ENCODE assay signal across 10 cellular contexts in the genomic region with DNA sequence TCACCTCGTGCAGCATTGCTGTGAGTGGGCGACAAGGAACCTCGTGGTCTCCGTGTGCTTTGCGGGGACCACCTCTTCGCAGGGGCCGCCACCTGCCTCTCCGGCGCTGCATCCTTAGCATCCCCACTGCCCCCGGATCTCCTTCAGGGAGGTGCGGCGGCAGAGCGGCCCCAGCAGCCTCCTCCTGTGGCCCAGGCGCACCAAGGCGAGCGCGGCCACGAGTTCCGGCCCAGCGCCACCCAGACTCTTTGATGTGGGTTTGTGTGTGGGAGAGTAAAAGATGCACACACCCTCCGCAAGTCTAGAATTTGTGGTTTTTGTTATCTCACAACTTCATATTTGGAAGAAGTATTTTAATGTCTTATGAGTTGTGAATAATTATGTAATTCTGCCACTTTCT.
A peak's percentile ranks its signal among the peaks of the same experiment; 100 is the strongest.
DNase-seq lines count a peak whose midpoint lies in the region; ATAC-seq and TF ChIP-seq lines count a peak whose summit lies in the region.
"Had no signal": no experiment of that assay in that cellular context is flagged by ENCODE, and none has a peak within 500 bp of the region (broad histone marks: within the 10 kb centered on the region; RNA-seq: fewer than 3 reads in every experiment).

No MANE protein-coding gene starts in this region.

- no peak for TF ChIP-seq EP300 in sigmoid colon (IDR thresholded peaks at IDR 0.05)

- H3K4me1 ChIP-seq in Loucy (ENCODE audit: insufficient read depth, low read length, poor library complexity, severe bottlenecking) (peaks cover 16% of the 10 kb centered on the region), sigmoid colon (no peaks in the 10 kb centered on the region)

- H3K4me1 Mint-ChIP-seq in central memory CD8-positive, alpha-beta T cell: peaks cover 29% of the 10 kb centered on the region

- no peak for TF ChIP-seq POLR2A in sigmoid colon (IDR thresholded peaks at IDR 0.05)

- no peak overlapping the region for H3K9ac ChIP-seq in Loucy (ENCODE audit: low read depth, low read length, poor library complexity, severe bottlenecking)

- H3K4me2 ChIP-seq in Loucy (ENCODE audit: low read depth, low read length, poor library complexity, severe bottlenecking): peak overlapping the region; percentile 38

- no peak overlapping the region for H2AFZ ChIP-seq in Loucy (ENCODE audit: low read length)

- peak; percentile 93 for ATAC-seq in central memory CD8-positive, alpha-beta T cell (replicated peaks; ENCODE audit: extremely low read depth, poor library complexity, severe bottlenecking)

- intact Hi-C loops in sigmoid colon (cut with DNase I): no loop called here

- H3K36me3 ChIP-seq in Loucy (ENCODE audit: insufficient read depth, low read length) (no peaks in the 10 kb centered on the region), sigmoid colon (no peaks in the 10 kb centered on the region)

- no peak overlapping the region for H3K27ac ChIP-seq in sigmoid colon

- H3K27me3 ChIP-seq in Loucy (ENCODE audit: insufficient read depth, low read length, poor library complexity, severe bottlenecking) (peaks cover 82% of the 10 kb centered on the region), sigmoid colon (no peaks in the 10 kb centered on the region)

- peaks cover 13% of the 10 kb centered on the region for H3K36me3 Mint-ChIP-seq in central memory CD8-positive, alpha-beta T cell (ENCODE audit: insufficient read depth)

- no peaks in the 10 kb centered on the region for H3K9me2 ChIP-seq in Loucy (replicated peaks; ENCODE audit: low read depth, low read length)

- no peaks in the 10 kb centered on the region for H3K79me2 ChIP-seq in Loucy (ENCODE audit: insufficient read depth, low read length)

- H3K27ac Mint-ChIP-seq in central memory CD8-positive, alpha-beta T cell (ENCODE audit: low read depth): peak overlapping the region; percentile 80

- no peaks in the 10 kb centered on the region for H4K20me1 ChIP-seq in Loucy (ENCODE audit: insufficient read depth, low read length, poor library complexity, severe bottlenecking)

- peaks cover 57% of the 10 kb centered on the region for H3K27me3 Mint-ChIP-seq in central memory CD8-positive, alpha-beta T cell

- TF ChIP-seq CTCF in Loucy (conservative IDR thresholded peaks at IDR 0.05; ENCODE audit: low read length): no peak
- TF ChIP-seq CTCF in sigmoid colon (IDR thresholded peaks at IDR 0.05): no peak

- no peaks in the 10 kb centered on the region for H3K9me3 Mint-ChIP-seq in central memory CD8-positive, alpha-beta T cell

- WGBS in sigmoid colon, 2 donors: 64 to 85% methylated on average over 21 of the region's 21 CpGs

- peak; percentile 82 for DNase-seq in activated CD8-positive, alpha-beta memory T cell treated with anti-CD3 and anti-CD28 coated beads for 24 hours
- peak; percentile 35 to 62 for DNase-seq in central memory CD8-positive, alpha-beta T cell (ENCODE audit: low spot score in 2 of 2)
- DNase-seq in stimulated activated CD8-positive, alpha-beta memory T cell treated with anti-CD3 and anti-CD28 coated beads, Interleukin-12 subunit alpha, Interleukin-12 subunit beta, amount 100 ng/mL, for 24 hours (ENCODE audit: extremely low read depth): peak; percentile 10
- no peak for DNase-seq in LoVo (ENCODE audit: low spot score)
- DNase-seq in sigmoid colon: no peak
- no peak for DNase-seq in A172 (ENCODE audit: low spot score)
- DNase-seq in epidermal melanocyte (ENCODE audit: insufficient read length, low spot score): no peak
- DNase-seq: DMS153, kidney glomerular epithelial cell had no signal

- H3F3A ChIP-seq in Loucy (ENCODE audit: low read depth): no peaks in the 10 kb centered on the region

- peak overlapping the region; percentile 63 for H3K4me3 Mint-ChIP-seq in central memory CD8-positive, alpha-beta T cell

- H3K9me3 ChIP-seq in Loucy (ENCODE audit: insufficient read depth, low read depth, low read length) (no peaks in the 10 kb centered on the region), sigmoid colon (no peaks in the 10 kb centered on the region)

- no peak overlapping the region for H3K4me3 ChIP-seq in Loucy (ENCODE audit: low read length, poor library complexity, severe bottlenecking)
- H3K4me3 ChIP-seq in sigmoid colon: no peak overlapping the region

Comparison
In these comparisons a context has a peak if more than half of its experiments do, and no peak if none do; other contexts are left out.
1. DNase-seq: peak in activated CD8-positive, alpha-beta memory T cell treated with anti-CD3 and anti-CD28 coated beads for 24 hours (single experiment), central memory CD8-positive, alpha-beta T cell (2 of 2) and stimulated activated CD8-positive, alpha-beta memory T cell treated with anti-CD3 and anti-CD28 coated beads, Interleukin-12 subunit alpha, Interleukin-12 subunit beta, amount 100 ng/mL, for 24 hours (single experiment); none in LoVo (single experiment), sigmoid colon (single experiment), A172 (single experiment) and epidermal melanocyte (single experiment).